ENCODE assay signal across 12 cellular contexts in genomic region chr3:73546961-73547360, GRCh38.
A peak's percentile ranks its signal among the peaks of the same experiment; 100 is the strongest.
DNase-seq lines count a peak whose midpoint lies in the region; ATAC-seq, FAIRE-seq and TF ChIP-seq lines count a peak whose summit lies in the region.
"Had no signal": no experiment of that assay in that cellular context is flagged by ENCODE, and none has a peak within 500 bp of the region (broad histone marks: within the 10 kb centered on the region; RNA-seq: fewer than 3 reads in every experiment).

No MANE protein-coding gene starts in this region.

- peaks cover 69% of the 10 kb centered on the region for H3K4me1 Mint-ChIP-seq in HFFc6 (ENCODE audit: low read depth)

- no peak for TF ChIP-seq CTCF in HFFc6 (IDR thresholded peaks at IDR 0.05)
- no peak for TF ChIP-seq CTCF in bronchial epithelial cell (IDR thresholded peaks at IDR 0.05; ENCODE audit: insufficient read depth, low read length, severe bottlenecking)
- no peak for TF ChIP-seq CTCF in tibial nerve (IDR thresholded peaks at IDR 0.05)
- no peak for TF ChIP-seq CTCF in GM10266 (IDR thresholded peaks at IDR 0.05; ENCODE audit: control insufficient read depth, insufficient read depth, low read depth, missing control alignments)

- H3K27ac ChIP-seq in tibial nerve, result peak overlapping the region in 3 of 4 donors; percentile 10 to 83 (median 64)

- no peak for ATAC-seq in GM21423 (IDR thresholded peaks at IDR 0.05; ENCODE audit: unreplicated experiment)
- ATAC-seq: activated CD8-positive, alpha-beta T cell treated with anti-CD3 and anti-CD28 coated beads, Interleukin-2, amount 10 ng/mL, durations not matched to agents 7 days and 5 days had no signal

- DNase-seq in HFFc6, result peak; percentile 93
- DNase-seq in bronchial epithelial cell (ENCODE audit: low read depth), result peak; percentile 97
- DNase-seq in kidney tubule cell (ENCODE audit: low spot score), result peak; percentile 80
- DNase-seq in tibial nerve (ENCODE audit: low spot score in 2 of 2), result no peak
- DNase-seq in GM10266 (ENCODE audit: extremely low spot score), result no peak
- DNase-seq in KG1 (lab: John Stamatoyannopoulos, UW), result no peak
- DNase-seq: activated CD8-positive, alpha-beta T cell treated with anti-CD3 and anti-CD28 coated beads, Interleukin-2, amount 10 ng/mL, durations not matched to agents 7 days and 5 days; NCI-H510A; stimulated activated CD4-positive, alpha-beta T cell treated with anti-CD3 and anti-CD28 coated beads, Interleukin-4, amount 100 ng/mL, for 4 hours; trophoblast cell had no signal

- H3K36me3 ChIP-seq in bronchial epithelial cell (ENCODE audit: control insufficient read depth, insufficient read depth, low read length) (no peaks in the 10 kb centered on the region), tibial nerve (no peaks in the 10 kb centered on the region)
- H3K36me3 ChIP-seq: HAP-1 had no signal

- H3K4me3 ChIP-seq in bronchial epithelial cell (ENCODE audit: low read depth, low read length), result no peak overlapping the region
- no peak overlapping the region for H3K4me3 ChIP-seq in tibial nerve
- H3K4me3 ChIP-seq: HAP-1 had no signal

- peaks cover 18% of the 10 kb centered on the region for H3K36me3 Mint-ChIP-seq in HFFc6 (ENCODE audit: low read depth)

- H3K9me3 Mint-ChIP-seq in HFFc6, result no peaks in the 10 kb centered on the region

- H3K27me3 ChIP-seq in bronchial epithelial cell (ENCODE audit: control insufficient read depth, insufficient read depth, low read length), result no peaks in the 10 kb centered on the region
- H3K27me3 ChIP-seq in tibial nerve, result no peaks in the 10 kb centered on the region

- peak overlapping the region; percentile 82 for H3K4me3 Mint-ChIP-seq in HFFc6
- H3K4me3 Mint-ChIP-seq: activated CD8-positive, alpha-beta T cell treated with anti-CD3 and anti-CD28 coated beads, Interleukin-2, amount 10 ng/mL, durations not matched to agents 7 days and 5 days had no signal

- no peak for FAIRE-seq in bronchial epithelial cell (lab: Jason Lieb, UNC)

- no peak for TF ChIP-seq EP300 in tibial nerve (IDR thresholded peaks at IDR 0.05)

- H3K27me3 Mint-ChIP-seq in HFFc6 (ENCODE audit: insufficient read depth), result no peaks in the 10 kb centered on the region

- peaks cover 0 to 61% (median 24%) of the 10 kb centered on the region in 4 donors for H3K4me1 ChIP-seq in tibial nerve
- H3K4me1 ChIP-seq: HAP-1 had no signal

- TF ChIP-seq POLR2A in tibial nerve (IDR thresholded peaks at IDR 0.05), result no peak

- peak overlapping the region; percentile 95 for H3K27ac Mint-ChIP-seq in HFFc6
- H3K27ac Mint-ChIP-seq: activated CD8-positive, alpha-beta T cell treated with anti-CD3 and anti-CD28 coated beads, Interleukin-2, amount 10 ng/mL, durations not matched to agents 7 days and 5 days had no signal

- 47 to 49% methylated on average over 3 of the region's 3 CpGs for WGBS in tibial nerve, 2 donors

- H3K9me3 ChIP-seq in tibial nerve, result no peaks in the 10 kb centered on the region
- H3K9me3 ChIP-seq: HAP-1 had no signal

Comparison
In these comparisons a context has a peak if more than half of its experiments do, and no peak if none do; other contexts are left out.
1. DNase-seq: peak in HFFc6 (single experiment), bronchial epithelial cell (single experiment) and kidney tubule cell (single experiment); none in tibial nerve (0 of 2), GM10266 (single experiment) and KG1 (single experiment).